1 cellular context compared by ENCODE assay signal in the genomic region with DNA sequence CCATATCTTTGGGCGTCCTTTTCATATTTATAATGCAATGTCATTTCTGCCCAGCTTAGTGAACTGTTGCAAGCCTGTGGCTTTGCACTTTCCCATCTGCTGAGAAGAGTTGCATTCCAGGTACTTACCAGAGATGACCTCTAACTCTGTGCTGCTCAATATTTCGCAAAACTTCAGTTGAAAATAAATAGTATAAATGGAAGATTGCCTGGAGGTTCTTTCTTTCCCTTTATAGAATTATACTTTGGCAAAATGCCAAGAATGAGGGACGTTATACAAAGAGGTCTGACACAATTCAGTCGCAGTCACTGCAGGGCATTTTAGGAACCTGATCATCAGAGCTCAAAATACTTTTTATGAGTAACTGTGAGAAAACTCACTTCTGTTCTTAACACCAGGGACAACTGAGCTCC.
TF ChIP-seq lines count a peak whose summit lies in the region.

No MANE protein-coding gene starts in this region.

TF ChIP-seq in SK-N-SH treated with all-trans-retinoic acid at 6 μM for 48 hours, 23 proteins besides CTCF, POLR2A, EP300 and RAD21 (continued from another document):
- TF ChIP-seq TSHZ2 (CRISPR knock-in tag; IDR thresholded peaks at IDR 0.05), result no peak
- no peak for TF ChIP-seq BACH2 (CRISPR knock-in tag; IDR thresholded peaks at IDR 0.05; ENCODE audit: borderline replicate concordance)
- TF ChIP-seq ESRRG (CRISPR knock-in tag; IDR thresholded peaks at IDR 0.05), result no peak
- TF ChIP-seq ZC3H10 (CRISPR knock-in tag; IDR thresholded peaks at IDR 0.05), result no peak
- TF ChIP-seq, protein P1, sequence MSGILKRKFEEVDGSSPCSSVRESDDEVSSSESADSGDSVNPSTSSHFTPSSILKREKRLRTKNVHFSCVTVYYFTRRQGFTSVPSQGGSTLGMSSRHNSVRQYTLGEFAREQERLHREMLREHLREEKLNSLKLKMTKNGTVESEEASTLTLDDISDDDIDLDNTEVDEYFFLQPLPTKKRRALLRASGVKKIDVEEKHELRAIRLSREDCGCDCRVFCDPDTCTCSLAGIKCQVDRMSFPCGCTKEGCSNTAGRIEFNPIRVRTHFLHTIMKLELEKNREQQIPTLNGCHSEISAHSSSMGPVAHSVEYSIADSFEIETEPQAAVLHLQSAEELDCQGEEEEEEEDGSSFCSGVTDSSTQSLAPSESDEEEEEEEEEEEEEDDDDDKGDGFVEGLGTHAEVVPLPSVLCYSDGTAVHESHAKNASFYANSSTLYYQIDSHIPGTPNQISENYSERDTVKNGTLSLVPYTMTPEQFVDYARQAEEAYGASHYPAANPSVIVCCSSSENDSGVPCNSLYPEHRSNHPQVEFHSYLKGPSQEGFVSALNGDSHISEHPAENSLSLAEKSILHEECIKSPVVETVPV (CRISPR knock-in tag; IDR thresholded peaks at IDR 0.05), result no peak
